8 cellular contexts compared by ENCODE assay signal in genomic region chr10:4344544-4344994, GRCh38.
DNase-seq lines count a peak whose midpoint lies in the region; ATAC-seq and TF ChIP-seq lines count a peak whose summit lies in the region.

No MANE protein-coding gene starts in this region.

- ATAC-seq in DND-41 (ENCODE audit: insufficient read depth, low read depth): peak; percentile 50; the same call in 2 of the 3 replicates
- no peak for ATAC-seq in HG03565 (IDR thresholded peaks at IDR 0.05; ENCODE audit: unreplicated experiment)
- no peak for ATAC-seq in GM19324 (IDR thresholded peaks at IDR 0.05; ENCODE audit: low FRiP score, unreplicated experiment)

- H3K27me3 ChIP-seq in DND-41 (ENCODE audit: insufficient read depth, low read length, poor library complexity): no peaks in the 10 kb centered on the region
- H3K27me3 ChIP-seq in osteoblast (ENCODE audit: insufficient read depth, low read length): no peaks in the 10 kb centered on the region
- no peaks in the 10 kb centered on the region for H3K27me3 ChIP-seq in H7 (ENCODE audit: control insufficient read depth, insufficient read depth, low read length)

- no peak overlapping the region for H3K27ac ChIP-seq in DND-41 (ENCODE audit: low read length)
- H3K27ac ChIP-seq in RWPE1: peak overlapping the region; percentile 87
- peak overlapping the region; percentile 88 for H3K27ac ChIP-seq in epithelial cell of prostate
- peak overlapping the region; percentile 92 for H3K27ac ChIP-seq in osteoblast (ENCODE audit: low read depth, low read length)

- peaks cover 2% of the 10 kb centered on the region for H3K9me3 ChIP-seq in DND-41 (ENCODE audit: insufficient read depth, low read length, severe bottlenecking)
- H3K9me3 ChIP-seq in osteoblast (ENCODE audit: low read depth, low read length): no peaks in the 10 kb centered on the region

- H2AFZ ChIP-seq in DND-41 (ENCODE audit: low read depth, low read length): no peak overlapping the region
- H2AFZ ChIP-seq in osteoblast (ENCODE audit: low read length): peak overlapping the region; percentile 43

- TF ChIP-seq CTCF in DND-41 (IDR thresholded peaks at IDR 0.05; ENCODE audit: borderline replicate concordance, extremely low read depth, low read length, poor library complexity, severe bottlenecking): no peak
- TF ChIP-seq CTCF in RWPE1 (conservative IDR thresholded peaks at IDR 0.05; ENCODE audit: low read depth): peak; percentile 30; the same call in 1 of the 2 replicates
- peak; percentile 40 for TF ChIP-seq CTCF in osteoblast (IDR thresholded peaks at IDR 0.05; ENCODE audit: extremely low read depth, low read depth, low read length)

- POLR2A ChIA-PET in RWPE1 (lab: Yijun Ruan, JAX; ENCODE audit: low non-redundant PET): interaction anchor here (1.1 kb wide), 1 partner anchor 559 kb away, joined by 3 read pairs; the partner anchor contains the start of gene KLF6

- H3K4me3 ChIP-seq in DND-41 (ENCODE audit: low read depth in 1 of 2, low read length in 2 of 2): no peak overlapping the region
- no peak overlapping the region for H3K4me3 ChIP-seq in osteoblast (ENCODE audit: insufficient read depth, low read length)
- H3K4me3 ChIP-seq in H7 (ENCODE audit: insufficient read depth, low read depth, low read length): no peak overlapping the region

- DNase-seq in DND-41 (no peak), RWPE1 (ENCODE audit: low spot score) (peak; percentile 94), epithelial cell of prostate (ENCODE audit: low read depth, low spot score) (peak; percentile 90), osteoblast (ENCODE audit: insufficient read length, low spot score, missing footprints) (peak; percentile 89), H7 (no peak), NCI-H1436 (lab: John Stamatoyannopoulos, UW) (no peak)

- CTCF ChIA-PET in RWPE1 (lab: Yijun Ruan, JAX): interaction anchor here (0.6 to 1.1 kb wide), 3 partner anchors 10 to 424 kb away, joined by 3 read pairs; no protein-coding TSS in a partner anchor

- no peak overlapping the region for H3K4me2 ChIP-seq in DND-41 (ENCODE audit: insufficient read depth, low read length)
- peak overlapping the region; percentile 67 for H3K4me2 ChIP-seq in osteoblast (ENCODE audit: insufficient read depth, low read length)

- H3K4me1 ChIP-seq in DND-41 (ENCODE audit: insufficient read depth, low read length) (no peaks in the 10 kb centered on the region), osteoblast (ENCODE audit: insufficient read depth, low read length) (peaks cover 16% of the 10 kb centered on the region)

- no peak overlapping the region for H3K9ac ChIP-seq in DND-41 (ENCODE audit: low read depth, low read length)

- H4K20me1 ChIP-seq in DND-41 (ENCODE audit: insufficient read depth, low read length) (no peaks in the 10 kb centered on the region), osteoblast (ENCODE audit: insufficient read depth, low read length) (no peaks in the 10 kb centered on the region)

- no peaks in the 10 kb centered on the region for H3K36me3 ChIP-seq in DND-41 (ENCODE audit: insufficient read depth, low read length)
- no peaks in the 10 kb centered on the region for H3K36me3 ChIP-seq in osteoblast (ENCODE audit: insufficient read depth, low read length)
- no peaks in the 10 kb centered on the region for H3K36me3 ChIP-seq in H7 (replicated peaks; ENCODE audit: control insufficient read depth, insufficient read depth, low read length)

- H3K79me2 ChIP-seq in DND-41 (ENCODE audit: insufficient read depth, low read length) (no peaks in the 10 kb centered on the region), osteoblast (ENCODE audit: insufficient read depth, low read length) (no peaks in the 10 kb centered on the region)

Comparison
In these comparisons a context has a peak if more than half of its experiments do, and no peak if none do; other contexts are left out.
1. DNase-seq: peak in RWPE1 (single experiment), epithelial cell of prostate (single experiment) and osteoblast (single experiment); none in DND-41 (single experiment), H7 (single experiment) and NCI-H1436 (single experiment).